11 cellular contexts compared by ENCODE assay signal in genomic region chr18:3058328-3059191, GRCh38. TPM values are rescaled to one million over a fixed set of nuclear protein-coding genes. Genes with fewer than 3 reads are reported as not detected.
DNase-seq lines count a peak whose midpoint lies in the region; ATAC-seq, FAIRE-seq and TF ChIP-seq lines count a peak whose summit lies in the region.
"Had no signal": no experiment of that assay in that cellular context is flagged by ENCODE, and none has a peak within 500 bp of the region (broad histone marks: within the 10 kb centered on the region; RNA-seq: fewer than 3 reads in every experiment).

No MANE protein-coding gene starts in this region.

- TF ChIP-seq EP300 in A549 (IDR thresholded peaks at IDR 0.05), result no peak
- TF ChIP-seq EP300 in esophagus muscularis mucosa (IDR thresholded peaks at IDR 0.05), result no peak

- no peak overlapping the region for H2BK5ac ChIP-seq in mesenchymal stem cell (ENCODE audit: low read depth, low read length, poor library complexity, severe bottlenecking)

- no peak overlapping the region for H2BK12ac ChIP-seq in mesenchymal stem cell (ENCODE audit: low read length in 2 of 2)

- ATAC-seq in A549 (peak; percentile 59 to 60; a peak in 4 of 6 replicates), GM21381 (IDR thresholded peaks at IDR 0.05; ENCODE audit: unreplicated experiment) (no peak)

- H3K4ac ChIP-seq in mesenchymal stem cell (ENCODE audit: low read depth in 1 of 2, low read length in 2 of 2), result no peak overlapping the region

- H3K9me3 ChIP-seq in A549, result no peaks in the 10 kb centered on the region
- no peaks in the 10 kb centered on the region for H3K9me3 ChIP-seq in adrenal gland (replicated peaks in 1 of 3)
- H3K9me3 ChIP-seq in mesenchymal stem cell (ENCODE audit: control insufficient read depth, low read length), result no peaks in the 10 kb centered on the region
- H3K9me3 ChIP-seq in esophagus muscularis mucosa, result no peaks in the 10 kb centered on the region

- H3K4me1 ChIP-seq in A549 (peaks cover 30% of the 10 kb centered on the region), adrenal gland (replicated peaks in 1 of 2) (peaks cover 0 to 20% of the 10 kb centered on the region in 2 donors), mesenchymal stem cell (ENCODE audit: control insufficient read depth, insufficient read depth, low read depth, low read length) (peaks cover 5% of the 10 kb centered on the region), esophagus muscularis mucosa (peaks cover 10 to 36% (median 25%) of the 10 kb centered on the region in 4 donors)

- no peak overlapping the region for H2BK120ac ChIP-seq in mesenchymal stem cell (ENCODE audit: low read depth, low read length)

- no peak overlapping the region for H2BK15ac ChIP-seq in mesenchymal stem cell (ENCODE audit: low read depth, poor library complexity, severe bottlenecking)

- H2AK5ac ChIP-seq in mesenchymal stem cell (ENCODE audit: low read length, severe bottlenecking), result peak overlapping the region; percentile 57

- WGBS in A549 (ENCODE audit: missing lambda C conversion rate), result 34% methylated on average over 6 of the region's 6 CpGs
- WGBS in adrenal gland, 4 donors, result 73 to 84% (median 79%) methylated on average over 6 of the region's 6 CpGs
- WGBS in mesenchymal stem cell, result 75% methylated on average over 4 of the region's 6 CpGs
- 82% methylated on average over 6 of the region's 6 CpGs for WGBS in esophagus muscularis mucosa

- H3K14ac ChIP-seq in mesenchymal stem cell (ENCODE audit: low read length in 2 of 2), result no peak overlapping the region

- H3K36me3 ChIP-seq in adrenal gland (replicated peaks in 1 of 2), result no peaks in the 10 kb centered on the region
- no peaks in the 10 kb centered on the region for H3K36me3 ChIP-seq in mesenchymal stem cell (ENCODE audit: control insufficient read depth in 1 of 2, insufficient read depth in 2 of 2, low read depth in 1 of 2, low read length in 2 of 2)
- H3K36me3 ChIP-seq in esophagus muscularis mucosa, result no peaks in the 10 kb centered on the region

- H4K91ac ChIP-seq in mesenchymal stem cell (ENCODE audit: low read length), result no peak overlapping the region

- intact Hi-C loops in adrenal gland (cut with DNase I), result no loop called here
- intact Hi-C loops in esophagus muscularis mucosa (cut with DNase I), result no loop called here

- H2AFZ ChIP-seq in mesenchymal stem cell (ENCODE audit: low read depth, low read length), result no peak overlapping the region

- no peaks in the 10 kb centered on the region for H3K27me3 ChIP-seq in adrenal gland
- H3K27me3 ChIP-seq in mesenchymal stem cell (ENCODE audit: control insufficient read depth in 1 of 2, insufficient read depth in 1 of 2, low read length in 2 of 2), result peaks cover 0 to 13% of the 10 kb centered on the region in 2 experiments
- H3K27me3 ChIP-seq in esophagus muscularis mucosa, result no peaks in the 10 kb centered on the region

- POLR2A ChIA-PET in A549 (lab: Yijun Ruan, JAX) (no interaction called here), RWPE1 (lab: Yijun Ruan, JAX; ENCODE audit: low non-redundant PET) (no interaction called here)

- no peak for FAIRE-seq in A549 (lab: Jason Lieb, UNC)
- peak; percentile 49 for FAIRE-seq in GM19239 (lab: Jason Lieb, UNC)
- FAIRE-seq: astrocyte had no signal

- no peaks in the 10 kb centered on the region for H3K79me1 ChIP-seq in mesenchymal stem cell (replicated peaks; ENCODE audit: low read length, poor library complexity, severe bottlenecking)

- no peak overlapping the region for H3K23ac ChIP-seq in mesenchymal stem cell (ENCODE audit: low read length in 2 of 2)

- no peak overlapping the region for H4K8ac ChIP-seq in mesenchymal stem cell (ENCODE audit: low read length)

- H3K27ac ChIP-seq in A549, result peak overlapping the region; percentile 35 to 53; a peak in 2 of 6 replicates
- peak overlapping the region in 3 of 5 donors; percentile 4 to 32 (median 27) for H3K27ac ChIP-seq in adrenal gland
- no peak overlapping the region for H3K27ac ChIP-seq in mesenchymal stem cell (ENCODE audit: low read length, poor library complexity, severe bottlenecking)
- no peak overlapping the region for H3K27ac ChIP-seq in RWPE1
- H3K27ac ChIP-seq in esophagus muscularis mucosa (replicated peaks in 1 of 4), result peak overlapping the region in 2 of 4 donors; percentile 32 to 42

- DNase-seq in A549 (ENCODE audit: low read depth in 1 of 2, low spot score in 1 of 2) (peak in 1 of 2 experiments; percentile 45), GM19239 (ENCODE audit: insufficient read length, low spot score) (no peak), adrenal gland (peak in 1 of 7 donors; percentile 34), mesenchymal stem cell (peak; percentile 70), NCI-H2081 (lab: John Stamatoyannopoulos, UW) (no peak), RWPE1 (ENCODE audit: low spot score) (no peak), esophagus muscularis mucosa (ENCODE audit: extremely low spot score) (no peak)
- DNase-seq: NCI-H1105 treated with DMSO at 0.1 percent for 48 hours, NCI-H526 treated with DMSO at 0.1 percent for 48 hours had no signal

- TF ChIP-seq RAD21 in A549 (conservative IDR thresholded peaks at IDR 0.05 in 1 of 2, IDR thresholded peaks at IDR 0.05 in 1 of 2), result no peak

- no peak overlapping the region for H3K4me3 ChIP-seq in A549
- H3K4me3 ChIP-seq in adrenal gland, result no peak overlapping the region
- no peak overlapping the region for H3K4me3 ChIP-seq in mesenchymal stem cell (ENCODE audit: insufficient read depth in 1 of 2, low read depth in 1 of 2, low read length in 2 of 2)
- H3K4me3 ChIP-seq in esophagus muscularis mucosa, result no peak overlapping the region

- CTCF ChIA-PET in A549 (lab: Yijun Ruan, JAX) (interaction anchor here (1.1 to 1.3 kb wide), 2 partner anchors 93 to 188 kb away, joined by 3 read pairs; no protein-coding TSS in a partner anchor), RWPE1 (lab: Yijun Ruan, JAX) (no interaction called here)

- H3K4me2 ChIP-seq in A549, result peak overlapping the region; percentile 32; the same call in 1 of the 3 replicates
- H3K4me2 ChIP-seq in mesenchymal stem cell (ENCODE audit: low read length, poor library complexity, severe bottlenecking), result no peak overlapping the region

- no peak for TF ChIP-seq CTCF in A549 (IDR thresholded peaks at IDR 0.05)
- no peak for TF ChIP-seq CTCF in adrenal gland (IDR thresholded peaks at IDR 0.05)
- no peak for TF ChIP-seq CTCF in RWPE1 (conservative IDR thresholded peaks at IDR 0.05; ENCODE audit: low read depth)
- no peak for TF ChIP-seq CTCF in esophagus muscularis mucosa (IDR thresholded peaks at IDR 0.05)

- no peak overlapping the region for H3K9ac ChIP-seq in mesenchymal stem cell (ENCODE audit: low read length)

- TF ChIP-seq POLR2A in A549 (IDR thresholded peaks at IDR 0.05; ENCODE audit: low read length) (no peak), adrenal gland (IDR thresholded peaks at IDR 0.05) (no peak), esophagus muscularis mucosa (IDR thresholded peaks at IDR 0.05; ENCODE audit: low read depth) (no peak)

- peak overlapping the region in 1 of 2 experiments; percentile 29 for H3K18ac ChIP-seq in mesenchymal stem cell (ENCODE audit: low read depth in 1 of 2, low read length in 2 of 2)

TF ChIP-seq in A549, 52 proteins besides CTCF, POLR2A, EP300 and RAD21:
- TF ChIP-seq JUN (IDR thresholded peaks at IDR 0.05), result no peak
- peak; percentile 42 for TF ChIP-seq MAX (IDR thresholded peaks at IDR 0.05)
- no peak for TF ChIP-seq FOSL2 (IDR thresholded peaks at IDR 0.05)
- TF ChIP-seq FOSL2 (CRISPR knock-in tag; IDR thresholded peaks at IDR 0.05), result peak; percentile 44; the same call in 1 of the 2 replicates

RNA-seq across cellular contexts. Expression of gene LPIN2, which starts 45.6 kb away (rescaled TPM):
- polyA plus RNA-seq in A549 (2011; rRNA removed) (21.1 and 23.7 TPM in 2 replicates), A549 (2017; fragmentation: RNase III; extraction: RNeasy Plus Mini Kit Qiagen cat#74134 plus additional on column Dnase treatment) (12.5 to 14.0 TPM (median 12.9 TPM) in 3 replicates), adrenal gland (10 to 100 TPM in 1 of 3 donors, 1 to 10 TPM in 2; 5.2 to 19.6 (median 6.6) TPM)
- polyA plus RNA-seq in A549 (2012; cell fraction: cytosol; rRNA removed), result 6.9 and 8.5 TPM in 2 replicates
- polyA plus RNA-seq in A549 (2012; cell fraction: nucleus; rRNA removed), result 9.9 and 13.4 TPM in 2 replicates
- 17.9 and 18.8 TPM in 2 replicates for polyA minus RNA-seq in A549 (2011; rRNA and poly(A)+ RNA removed)
- total RNA-seq in adrenal gland (10 to 100 TPM; 22.9 to 48.6 (median 31.1) TPM), esophagus muscularis mucosa (10 to 100 TPM; 15.4 to 26.9 (median 24.8) TPM)
- 28.4 TPM for polyA plus RNA-seq in mesenchymal stem cell (2013, experiment 1 of 2)
- polyA plus RNA-seq in mesenchymal stem cell (2013, experiment 2 of 2), result 28.0 TPM

Comparison
In these comparisons a context has a peak if more than half of its experiments do, and no peak if none do; other contexts are left out.
1. H3K27ac ChIP-seq: peak in A549 (2 of 2) and adrenal gland (3 of 5); none in mesenchymal stem cell (single experiment) and RWPE1 (single experiment).